ENCODE assay signal across 25 cellular contexts in the genomic region with DNA sequence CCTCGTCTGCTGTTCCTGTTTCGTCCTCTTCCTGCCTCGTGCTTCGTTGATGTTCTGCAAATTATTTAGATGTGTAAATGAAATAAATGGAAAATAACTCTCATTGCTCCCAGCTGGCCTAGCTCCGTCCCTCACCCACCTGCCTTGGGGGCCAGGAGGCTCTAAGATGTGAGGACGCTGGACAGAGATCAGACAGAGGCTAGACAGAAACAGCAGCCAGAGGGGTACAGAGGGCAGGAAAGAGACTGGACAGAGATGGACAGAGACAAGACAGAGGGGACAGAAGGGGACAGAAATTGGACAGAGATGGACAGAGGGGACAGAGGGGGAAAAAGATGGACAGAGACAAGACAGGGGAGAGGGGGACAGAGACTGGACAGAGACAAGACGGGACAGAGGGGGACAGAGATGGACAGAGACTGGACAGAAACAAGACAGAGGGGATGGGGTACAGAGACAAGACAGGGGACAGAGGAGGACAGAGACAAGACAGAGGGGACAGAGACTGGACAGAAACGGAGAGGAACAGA. TPM values are rescaled to one million over a fixed set of nuclear protein-coding genes. Genes with fewer than 3 reads are reported as not detected.
"Had no signal": no experiment of that assay in that cellular context is flagged by ENCODE, and none has a peak within 500 bp of the region (broad histone marks: within the 10 kb centered on the region; RNA-seq: fewer than 3 reads in every experiment).

No MANE protein-coding gene starts in this region.

- H3K4me3 ChIP-seq: ascending aorta, breast epithelium, heart left ventricle, pancreas, sigmoid colon, thoracic aorta, upper lobe of left lung had no signal

- H3K36me3 ChIP-seq: breast epithelium, pancreas, thoracic aorta had no signal

- DNase-seq: activated CD4-positive, alpha-beta T cell treated with anti-CD3 and anti-CD28 coated beads, Interleukin-2, amount 50 U/mL, for 1 hour; activated CD8-positive, alpha-beta memory T cell treated with anti-CD3 and anti-CD28 coated beads, Interleukin-2, amount 50 U/mL, for 4 hours; activated effector memory CD4-positive, alpha-beta T cell treated with anti-CD3 and anti-CD28 coated beads, Interleukin-2, amount 50 U/mL, for 16 hours; activated naive CD4-positive, alpha-beta T cell treated with anti-CD3 and anti-CD28 coated beads, Interleukin-2, amount 50 U/mL, for 16 hours; activated T-cell treated with anti-CD3 and anti-CD28 coated beads, Interleukin-2, amount 50 U/mL, for 72 hours; cerebellar nuclear complex; cortex of kidney; effector CD4-positive, alpha-beta T cell; kidney glomerular epithelial cell; sigmoid colon; stimulated activated CD4-positive, alpha-beta T cell treated with anti-CD3 and anti-CD28 coated beads, Interleukin-4, amount 100 ng/mL, for 4 hours; stimulated activated naive B cell treated with anti-CD40 and anti-IgM and Interleukin-4, amounts not matched to agents 10 μg/mL and 1 μg/mL and 100 μg/mL, for 72 hours; T-helper 9 cell had no signal

- H3K27me3 ChIP-seq: ascending aorta, pancreas had no signal

- ATAC-seq: activated CD4-positive, CD25-positive, alpha-beta regulatory T cell treated with anti-CD3 and anti-CD28 coated beads, Interleukin-2, amount 50 U/mL, for 24 hours; activated T-cell treated with anti-CD3 and anti-CD28 coated beads, Interleukin-2, amount 50 U/mL, for 72 hours; stimulated activated naive B cell treated with anti-CD40 and anti-IgM and Interleukin-4, amounts not matched to agents 10 μg/mL and 1 μg/mL and 100 μg/mL, for 72 hours had no signal

- H3K27ac ChIP-seq: ascending aorta, breast epithelium, heart left ventricle, pancreas, sigmoid colon, thoracic aorta, upper lobe of left lung had no signal

- H3K4me3 Mint-ChIP-seq: activated T-cell treated with anti-CD3 and anti-CD28 coated beads, Interleukin-2, amount 50 U/mL, for 72 hours; memory B cell; stimulated activated naive B cell treated with anti-CD40 and anti-IgM and Interleukin-4, amounts not matched to agents 10 μg/mL and 1 μg/mL and 100 μg/mL, for 72 hours had no signal

- H3K9me3 Mint-ChIP-seq: activated T-cell treated with anti-CD3 and anti-CD28 coated beads, Interleukin-2, amount 50 U/mL, for 72 hours; memory B cell; stimulated activated naive B cell treated with anti-CD40 and anti-IgM and Interleukin-4, amounts not matched to agents 10 μg/mL and 1 μg/mL and 100 μg/mL, for 72 hours had no signal

- H3K27ac Mint-ChIP-seq: activated T-cell treated with anti-CD3 and anti-CD28 coated beads, Interleukin-2, amount 50 U/mL, for 72 hours; memory B cell; stimulated activated naive B cell treated with anti-CD40 and anti-IgM and Interleukin-4, amounts not matched to agents 10 μg/mL and 1 μg/mL and 100 μg/mL, for 72 hours had no signal

- FAIRE-seq: frontal cortex, pancreas had no signal

- H3K9me3 ChIP-seq: ascending aorta, breast epithelium, heart left ventricle, pancreas, sigmoid colon, thoracic aorta, upper lobe of left lung had no signal

RNA-seq across cellular contexts. Expression of a gene that starts 16.1 kb away (rescaled TPM):
- total RNA-seq: ascending aorta, frontal cortex, liver, mononuclear cell, sigmoid colon had no signal
- polyA plus RNA-seq: esophagus, liver, pancreas, sigmoid colon had no signal

RNA-seq across cellular contexts. Expression of a gene that starts 28.6 kb away (rescaled TPM):
- total RNA-seq: ascending aorta, breast epithelium, frontal cortex, heart left ventricle, mononuclear cell, pancreas, sigmoid colon, thoracic aorta, upper lobe of left lung had no signal
- polyA plus RNA-seq: heart left ventricle, liver, pancreas had no signal
